ENCODE assay signal across 8 cellular contexts in genomic region chr4:119003070-119003469, GRCh38.
DNase-seq lines count a peak whose midpoint lies in the region; ATAC-seq and TF ChIP-seq lines count a peak whose summit lies in the region.
"Not testable (repeated sequence)": the region's sequence is repeated elsewhere in the genome, so short reads cannot be mapped to it uniquely, and the experiment has no call there.

No MANE protein-coding gene starts in this region.

- H3K9ac ChIP-seq in skeletal muscle tissue (ENCODE audit: low read depth in 1 of 3, low read length in 3 of 3): not testable (repeated sequence)

- DNase-seq in HFFc6; ascending aorta (ENCODE audit: low spot score in 2 of 2); heart right ventricle; aorta: not testable (repeated sequence)
- DNase-seq in NB4 (ENCODE audit: low read depth) (peak; percentile 53), SKM-1 (lab: John Stamatoyannopoulos, UW; ENCODE audit: unreplicated experiment) (peak; percentile 30)

- not testable (repeated sequence) for H3K36me3 ChIP-seq in ascending aorta; heart right ventricle; neutrophil; skeletal muscle tissue (ENCODE audit: control insufficient read depth in 3 of 3, insufficient read depth in 3 of 3, low read length in 3 of 3); aorta (ENCODE audit: control insufficient read depth in 1 of 2, insufficient read depth in 2 of 2, low read length in 1 of 2)

- H3K27me3 ChIP-seq in ascending aorta; heart right ventricle; neutrophil; skeletal muscle tissue (ENCODE audit: control insufficient read depth in 3 of 3, insufficient read depth in 3 of 3, low read length in 3 of 3); aorta (ENCODE audit: control insufficient read depth in 1 of 2, insufficient read depth in 2 of 2, low read length in 1 of 2): not testable (repeated sequence)

- H3K9me3 Mint-ChIP-seq in HFFc6: not testable (repeated sequence)

- ATAC-seq in heart right ventricle; aorta (ENCODE audit: low FRiP score): not testable (repeated sequence)

- not testable (repeated sequence) for TF ChIP-seq CTCF in HFFc6 (IDR thresholded peaks at IDR 0.05); NB4 (IDR thresholded peaks at IDR 0.05; ENCODE audit: low read depth, low read length); ascending aorta (IDR thresholded peaks at IDR 0.05); heart right ventricle (IDR thresholded peaks at IDR 0.05); neutrophil (IDR thresholded peaks at IDR 0.05)

- H3K9me3 ChIP-seq in ascending aorta; heart right ventricle; neutrophil; skeletal muscle tissue (ENCODE audit: control insufficient read depth in 3 of 3, low read length in 3 of 3); aorta (ENCODE audit: control insufficient read depth, low read length): not testable (repeated sequence)

- H3K4me3 Mint-ChIP-seq in HFFc6: not testable (repeated sequence)

- H3K4me3 ChIP-seq in NB4 (ENCODE audit: low read depth, low read length); ascending aorta; heart right ventricle; neutrophil (ENCODE audit: low read depth in 1 of 2, low read length in 1 of 2); skeletal muscle tissue (ENCODE audit: low read length in 3 of 3); aorta (ENCODE audit: low read length in 2 of 2): not testable (repeated sequence)

- 6 to 10% methylated on average over 1 of the region's 1 CpG for WGBS in heart right ventricle, 2 donors
- WGBS in aorta, 2 donors: 10 to 25% methylated on average over 1 of the region's 1 CpG

- not testable (repeated sequence) for H3K36me3 Mint-ChIP-seq in HFFc6 (ENCODE audit: low read depth)

- intact Hi-C loops in ascending aorta (cut with DNase I); heart right ventricle (cut with DNase I); aorta (cut with DNase I): not testable (repeated sequence)

- H3K27ac ChIP-seq in ascending aorta (peak overlapping the region; percentile 94 to 95), heart right ventricle (peak overlapping the region in 8 of 10 donors; percentile 34 to 90 (median 70)), neutrophil (peak overlapping the region; percentile 61), skeletal muscle tissue (ENCODE audit: low read depth, low read length) (peak overlapping the region; percentile 15), aorta (ENCODE audit: low read depth in 1 of 2, low read length in 2 of 2) (peak overlapping the region; percentile 51 to 57)

- TF ChIP-seq POLR2A in NB4 (IDR thresholded peaks at IDR 0.05; ENCODE audit: extremely low read depth, insufficient read length): not testable (repeated sequence)

- H3K4me1 Mint-ChIP-seq in HFFc6 (ENCODE audit: low read depth): peaks cover 40% of the 10 kb centered on the region

- not testable (repeated sequence) for H3K27me3 Mint-ChIP-seq in HFFc6 (ENCODE audit: insufficient read depth)

- H3K27ac Mint-ChIP-seq in HFFc6: peak overlapping the region; percentile 45

- H3K4me1 ChIP-seq in ascending aorta (peaks cover 9 to 55% of the 10 kb centered on the region in 2 donors), heart right ventricle (peaks cover 3 to 64% (median 27%) of the 10 kb centered on the region in 9 donors), neutrophil (ENCODE audit: control insufficient read depth in 1 of 2, insufficient read depth in 1 of 2, low read depth in 1 of 2, low read length in 1 of 2) (peaks cover 5 to 12% of the 10 kb centered on the region in 2 experiments), skeletal muscle tissue (ENCODE audit: control insufficient read depth in 3 of 3, insufficient read depth in 3 of 3, low read length in 3 of 3) (peaks cover 9 to 33% (median 21%) of the 10 kb centered on the region in 3 donors)
- not testable (repeated sequence) for H3K4me1 ChIP-seq in aorta (ENCODE audit: control insufficient read depth in 1 of 2, insufficient read depth in 2 of 2, low read length in 2 of 2)

Comparison
In these comparisons a context has a peak if more than half of its experiments do, and no peak if none do; other contexts are left out.
1. H3K27ac ChIP-seq: peak in every context shown above with its lines; median percentile 94 in ascending aorta; 70 in heart right ventricle; 61 in neutrophil; 54 in aorta; 15 in skeletal muscle tissue.